In genomic region chr3:107710851-107711250, GRCh38 we compare ENCODE assay signal across 12 cellular contexts.
DNase-seq lines count a peak whose midpoint lies in the region; ATAC-seq and TF ChIP-seq lines count a peak whose summit lies in the region.
"Had no signal": no experiment of that assay in that cellular context is flagged by ENCODE, and none has a peak within 500 bp of the region (broad histone marks: within the 10 kb centered on the region; RNA-seq: fewer than 3 reads in every experiment).

No MANE protein-coding gene starts in this region.

- H3K9me3 Mint-ChIP-seq in stimulated activated effector memory CD8-positive, alpha-beta T cell treated with anti-CD3 and anti-CD28 coated beads, Interleukin-12 subunit alpha, Interleukin-12 subunit beta, amount 100 ng/mL, for 72 hours, result no peaks in the 10 kb centered on the region
- H3K9me3 Mint-ChIP-seq: naive thymus-derived CD8-positive, alpha-beta T cell had no signal

- H3K4me1 ChIP-seq in SK-N-SH (ENCODE audit: control insufficient read depth in 1 of 2, insufficient read depth in 2 of 2, low read depth in 1 of 2, low read length in 1 of 2) (no peaks in the 10 kb centered on the region), mammary epithelial cell (ENCODE audit: insufficient read depth, low read length) (peaks cover 3% of the 10 kb centered on the region), HAP-1 (no peaks in the 10 kb centered on the region)

- CTCF ChIA-PET in SK-N-SH (lab: Yijun Ruan, JAX) (interaction anchor here (1.0 kb wide), 1 partner anchor 34 kb away, joined by 5 read pairs; no protein-coding TSS in a partner anchor), mammary epithelial cell (lab: Charles Lee; ENCODE audit: low non-redundant PET) (no interaction called here)

- intact Hi-C loops in mammary epithelial cell (cut with micrococcal nuclease), result no loop called here

- POLR2A ChIA-PET in SK-N-SH (lab: Yijun Ruan, JAX), result no interaction called here

- H3K27me3 ChIP-seq in SK-N-SH (ENCODE audit: insufficient read depth), result no peaks in the 10 kb centered on the region
- no peaks in the 10 kb centered on the region for H3K27me3 ChIP-seq in mammary epithelial cell (ENCODE audit: insufficient read depth, low read length)
- H3K27me3 ChIP-seq in HAP-1 (ENCODE audit: low read depth), result no peaks in the 10 kb centered on the region
- H3K27me3 ChIP-seq: tibial artery had no signal

- H3K4me3 ChIP-seq in SK-N-SH (ENCODE audit: low read depth in 2 of 2, low read length in 1 of 2), result no peak overlapping the region
- H3K4me3 ChIP-seq in mammary epithelial cell (replicated peaks in 1 of 3; ENCODE audit: insufficient read depth in 1 of 3, low read depth in 2 of 3, low read length in 3 of 3), result no peak overlapping the region
- no peak overlapping the region for H3K4me3 ChIP-seq in HAP-1
- H3K4me3 ChIP-seq: SK-N-MC, tibial artery had no signal

- H3F3A ChIP-seq in SK-N-SH (replicated peaks; ENCODE audit: insufficient read depth), result no peaks in the 10 kb centered on the region

- TF ChIP-seq CTCF in SK-N-SH (IDR thresholded peaks at IDR 0.05) (no peak), mammary epithelial cell (conservative IDR thresholded peaks at IDR 0.05 in 1 of 2, IDR thresholded peaks at IDR 0.05 in 1 of 2; ENCODE audit: extremely low read depth in 1 of 2, insufficient read depth in 1 of 2, low read depth in 1 of 2, low read length in 2 of 2) (no peak)

- H2AFZ ChIP-seq in SK-N-SH (ENCODE audit: low read depth), result no peak overlapping the region
- H2AFZ ChIP-seq in mammary epithelial cell (ENCODE audit: low read depth, low read length), result no peak overlapping the region

- H3K4me1 Mint-ChIP-seq in stimulated activated effector memory CD8-positive, alpha-beta T cell treated with anti-CD3 and anti-CD28 coated beads, Interleukin-12 subunit alpha, Interleukin-12 subunit beta, amount 100 ng/mL, for 72 hours, result peaks cover 19% of the 10 kb centered on the region

- H3K4me3 Mint-ChIP-seq in stimulated activated effector memory CD8-positive, alpha-beta T cell treated with anti-CD3 and anti-CD28 coated beads, Interleukin-12 subunit alpha, Interleukin-12 subunit beta, amount 100 ng/mL, for 72 hours, result no peak overlapping the region
- H3K4me3 Mint-ChIP-seq: naive thymus-derived CD8-positive, alpha-beta T cell had no signal

- H3K9me2 ChIP-seq in SK-N-SH, result no peaks in the 10 kb centered on the region

- peaks cover 0 to 16% of the 10 kb centered on the region in 2 experiments for H3K36me3 ChIP-seq in SK-N-SH (replicated peaks in 1 of 2; ENCODE audit: control insufficient read depth in 1 of 2, insufficient read depth in 2 of 2, low read length in 1 of 2)
- H3K36me3 ChIP-seq in mammary epithelial cell (ENCODE audit: insufficient read depth, low read length), result no peaks in the 10 kb centered on the region
- H3K36me3 ChIP-seq in HAP-1 (replicated peaks), result peaks cover 5% of the 10 kb centered on the region; the same call in 1 of the 2 replicates

- TF ChIP-seq EP300 in SK-N-SH (IDR thresholded peaks at IDR 0.05; ENCODE audit: borderline replicate concordance in 1 of 2, low read depth in 1 of 2, low read length in 1 of 2), result no peak

- dilution Hi-C loops in mammary epithelial cell (cut with HindIII; ENCODE audit: low sequenced_read_pairs), result no loop called here

- no peak overlapping the region for H3K27ac Mint-ChIP-seq in stimulated activated effector memory CD8-positive, alpha-beta T cell treated with anti-CD3 and anti-CD28 coated beads, Interleukin-12 subunit alpha, Interleukin-12 subunit beta, amount 100 ng/mL, for 72 hours

- in situ Hi-C loops in mammary epithelial cell (cut with MboI; ENCODE audit: low sequenced_read_pairs in 2 of 2) (no loop called here), HAP-1 (cut with MboI; ENCODE audit: low sequenced_read_pairs) (no loop called here)

- no peaks in the 10 kb centered on the region for H3K79me2 ChIP-seq in SK-N-SH (ENCODE audit: insufficient read depth)
- H3K79me2 ChIP-seq in mammary epithelial cell (ENCODE audit: insufficient read depth, low read length), result no peaks in the 10 kb centered on the region

- H3K27ac ChIP-seq in SK-N-SH (ENCODE audit: low read depth in 2 of 2, low read length in 1 of 2), result no peak overlapping the region
- H3K27ac ChIP-seq in mammary epithelial cell (ENCODE audit: insufficient read depth, low read depth, low read length), result no peak overlapping the region
- H3K27ac ChIP-seq: SK-N-MC, tibial artery had no signal

- WGBS in SK-N-SH (ENCODE audit: low lambda C conversion rate), result 85% methylated on average over 5 of the region's 5 CpGs
- 26% methylated on average over 5 of the region's 5 CpGs for WGBS in mammary epithelial cell (ENCODE audit: low coverage, missing lambda C conversion rate)

- no peak for TF ChIP-seq RAD21 in SK-N-SH (IDR thresholded peaks at IDR 0.05; ENCODE audit: low read length)

- H3K9me3 ChIP-seq in SK-N-SH (no peaks in the 10 kb centered on the region), mammary epithelial cell (replicated peaks; ENCODE audit: insufficient read depth, low read length) (no peaks in the 10 kb centered on the region), HAP-1 (no peaks in the 10 kb centered on the region)
- H3K9me3 ChIP-seq: tibial artery had no signal

- DNase-seq in SK-N-SH, result no peak
- DNase-seq in mammary epithelial cell, result peak; percentile 32
- DNase-seq in islet precursor cell, result peak; percentile 72
- DNase-seq in HAP-1 (ENCODE audit: low spot score in 2 of 2), result no peak
- no peak for DNase-seq in activated effector memory CD4-positive, alpha-beta T cell treated with Interleukin-2 at 50 U/mL for 16 hours
- DNase-seq in stimulated activated effector memory CD8-positive, alpha-beta T cell treated with anti-CD3 and anti-CD28 coated beads, Interleukin-12 subunit alpha, Interleukin-12 subunit beta, amount 100 ng/mL, for 72 hours (ENCODE audit: low spot score in 2 of 2), result no peak
- DNase-seq: naive thymus-derived CD8-positive, alpha-beta T cell; stimulated activated CD4-positive, alpha-beta T cell treated with anti-CD3 and anti-CD28 coated beads, Interleukin-4, amount 100 ng/mL, for 4 hours had no signal

- H3K4me2 ChIP-seq in SK-N-SH, result no peak overlapping the region
- H3K4me2 ChIP-seq in mammary epithelial cell (ENCODE audit: insufficient read depth, low read depth, low read length), result no peak overlapping the region

- ATAC-seq in SK-N-SH treated with all-trans-retinoic acid at 6 μM for 48 hours, result no peak
- no peak for ATAC-seq in GM18520 (IDR thresholded peaks at IDR 0.05; ENCODE audit: unreplicated experiment)
- no peak for ATAC-seq in stimulated activated effector memory CD8-positive, alpha-beta T cell treated with anti-CD3 and anti-CD28 coated beads, Interleukin-12 subunit alpha, Interleukin-12 subunit beta, amount 100 ng/mL, for 72 hours
- ATAC-seq: naive thymus-derived CD8-positive, alpha-beta T cell had no signal

- no peak overlapping the region for H3K9ac ChIP-seq in SK-N-SH
- no peak overlapping the region for H3K9ac ChIP-seq in mammary epithelial cell (ENCODE audit: insufficient read depth, low read length)

- peaks cover 24% of the 10 kb centered on the region for H3K36me3 Mint-ChIP-seq in stimulated activated effector memory CD8-positive, alpha-beta T cell treated with anti-CD3 and anti-CD28 coated beads, Interleukin-12 subunit alpha, Interleukin-12 subunit beta, amount 100 ng/mL, for 72 hours

- H4K20me1 ChIP-seq in SK-N-SH (ENCODE audit: insufficient read depth), result no peaks in the 10 kb centered on the region
- no peaks in the 10 kb centered on the region for H4K20me1 ChIP-seq in mammary epithelial cell (ENCODE audit: insufficient read depth, low read length)

- no TSS peak for BruUV-seq in mammary epithelial cell (replicated peaks; lab: Mats Ljungman, UMichigan)

TF ChIP-seq in SK-N-SH, 30 proteins besides CTCF, POLR2A, EP300 and RAD21 (continues in another document):
- TF ChIP-seq, protein P1, sequence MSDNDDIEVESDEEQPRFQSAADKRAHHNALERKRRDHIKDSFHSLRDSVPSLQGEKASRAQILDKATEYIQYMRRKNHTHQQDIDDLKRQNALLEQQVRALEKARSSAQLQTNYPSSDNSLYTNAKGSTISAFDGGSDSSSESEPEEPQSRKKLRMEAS (IDR thresholded peaks at IDR 0.05; ENCODE audit: low read depth), result no peak
- TF ChIP-seq, protein P2, sequence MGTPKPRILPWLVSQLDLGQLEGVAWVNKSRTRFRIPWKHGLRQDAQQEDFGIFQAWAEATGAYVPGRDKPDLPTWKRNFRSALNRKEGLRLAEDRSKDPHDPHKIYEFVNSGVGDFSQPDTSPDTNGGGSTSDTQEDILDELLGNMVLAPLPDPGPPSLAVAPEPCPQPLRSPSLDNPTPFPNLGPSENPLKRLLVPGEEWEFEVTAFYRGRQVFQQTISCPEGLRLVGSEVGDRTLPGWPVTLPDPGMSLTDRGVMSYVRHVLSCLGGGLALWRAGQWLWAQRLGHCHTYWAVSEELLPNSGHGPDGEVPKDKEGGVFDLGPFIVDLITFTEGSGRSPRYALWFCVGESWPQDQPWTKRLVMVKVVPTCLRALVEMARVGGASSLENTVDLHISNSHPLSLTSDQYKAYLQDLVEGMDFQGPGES (IDR thresholded peaks at IDR 0.05; ENCODE audit: low read depth, low read length), result no peak
- TF ChIP-seq FOXM1 (IDR thresholded peaks at IDR 0.05; ENCODE audit: low read depth) (no peak), EZH2phosphoT487 (IDR thresholded peaks at IDR 0.05; ENCODE audit: borderline replicate concordance, low read depth) (no peak), NRF1 (IDR thresholded peaks at IDR 0.05; ENCODE audit: low read depth, low read length) (no peak)

TF ChIP-seq in SK-N-SH treated with all-trans-retinoic acid at 6 μM for 48 hours, 23 proteins besides CTCF, POLR2A, EP300 and RAD21 (continues in another document):
- TF ChIP-seq TOX (CRISPR knock-in tag; IDR thresholded peaks at IDR 0.05; ENCODE audit: borderline replicate concordance), result no peak
- no peak for TF ChIP-seq RARB (CRISPR knock-in tag; IDR thresholded peaks at IDR 0.05)
- TF ChIP-seq ZFP3 (CRISPR knock-in tag; IDR thresholded peaks at IDR 0.05), result no peak
- no peak for TF ChIP-seq BACH2 (CRISPR knock-in tag; IDR thresholded peaks at IDR 0.05; ENCODE audit: borderline replicate concordance)
- no peak for TF ChIP-seq ZC3H10 (CRISPR knock-in tag; IDR thresholded peaks at IDR 0.05)
- no peak for TF ChIP-seq ZNF8 (CRISPR knock-in tag; IDR thresholded peaks at IDR 0.05)
- no peak for TF ChIP-seq GLIS3 (CRISPR knock-in tag; IDR thresholded peaks at IDR 0.05)
- no peak for TF ChIP-seq CSRNP3 (CRISPR knock-in tag; IDR thresholded peaks at IDR 0.05)

Comparison
In these comparisons a context has a peak if more than half of its experiments do, and no peak if none do; other contexts are left out.
1. DNase-seq: peak in mammary epithelial cell (single experiment) and islet precursor cell (single experiment); none in SK-N-SH (single experiment), HAP-1 (0 of 2), activated effector memory CD4-positive, alpha-beta T cell treated with Interleukin-2 at 50 U/mL for 16 hours (single experiment) and stimulated activated effector memory CD8-positive, alpha-beta T cell treated with anti-CD3 and anti-CD28 coated beads, Interleukin-12 subunit alpha, Interleukin-12 subunit beta, amount 100 ng/mL, for 72 hours (0 of 2).